ENCODE assay signal across 1 cellular context in the genomic region with DNA sequence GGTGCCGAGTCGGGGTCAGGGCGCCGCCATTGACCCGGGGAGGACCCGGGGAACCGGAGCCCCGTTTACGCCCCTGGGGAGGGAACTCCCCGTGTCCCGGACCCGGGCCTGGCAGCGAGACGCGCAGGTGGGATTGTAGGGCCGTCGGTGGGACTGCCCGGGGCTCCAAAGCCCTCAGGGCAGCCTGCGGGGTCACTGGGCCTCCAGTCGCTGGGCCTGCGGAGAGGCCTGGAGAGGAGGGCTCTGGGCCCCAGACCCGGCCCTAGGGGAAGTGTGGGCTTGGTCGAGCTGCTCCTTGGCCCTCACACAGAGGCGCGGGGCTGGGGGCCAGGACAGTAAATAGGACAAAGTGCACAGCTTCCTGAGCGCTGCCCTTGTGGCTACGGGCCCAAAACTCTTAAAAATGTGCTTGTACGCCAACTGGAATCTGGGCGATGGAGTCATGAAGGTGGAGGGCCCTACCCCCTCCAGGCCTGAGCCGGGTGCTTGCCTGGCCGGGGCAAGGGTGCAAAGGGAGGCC.
TF ChIP-seq lines count a peak whose summit lies in the region.

No MANE protein-coding gene starts in this region.

TF ChIP-seq in HEK293, 187 proteins besides CTCF, POLR2A, EP300 and RAD21 (continued from another document):
- TF ChIP-seq SP7 (tag by site-specific recombination; IDR thresholded peaks at IDR 0.05) (no peak), ZNF211 (tag by site-specific recombination; IDR thresholded peaks at IDR 0.05; ENCODE audit: low read depth) (no peak), ZNF843 (tag by site-specific recombination; IDR thresholded peaks at IDR 0.05) (no peak), ZFP37 (tag by site-specific recombination; IDR thresholded peaks at IDR 0.05) (no peak), ZNF624 (tag by site-specific recombination; IDR thresholded peaks at IDR 0.05) (no peak), ZNF354C (tag by site-specific recombination; IDR thresholded peaks at IDR 0.05; ENCODE audit: borderline replicate concordance, low read depth) (no peak), OVOL3 (tag by site-specific recombination; IDR thresholded peaks at IDR 0.05) (no peak)
- TF ChIP-seq, protein P1, sequence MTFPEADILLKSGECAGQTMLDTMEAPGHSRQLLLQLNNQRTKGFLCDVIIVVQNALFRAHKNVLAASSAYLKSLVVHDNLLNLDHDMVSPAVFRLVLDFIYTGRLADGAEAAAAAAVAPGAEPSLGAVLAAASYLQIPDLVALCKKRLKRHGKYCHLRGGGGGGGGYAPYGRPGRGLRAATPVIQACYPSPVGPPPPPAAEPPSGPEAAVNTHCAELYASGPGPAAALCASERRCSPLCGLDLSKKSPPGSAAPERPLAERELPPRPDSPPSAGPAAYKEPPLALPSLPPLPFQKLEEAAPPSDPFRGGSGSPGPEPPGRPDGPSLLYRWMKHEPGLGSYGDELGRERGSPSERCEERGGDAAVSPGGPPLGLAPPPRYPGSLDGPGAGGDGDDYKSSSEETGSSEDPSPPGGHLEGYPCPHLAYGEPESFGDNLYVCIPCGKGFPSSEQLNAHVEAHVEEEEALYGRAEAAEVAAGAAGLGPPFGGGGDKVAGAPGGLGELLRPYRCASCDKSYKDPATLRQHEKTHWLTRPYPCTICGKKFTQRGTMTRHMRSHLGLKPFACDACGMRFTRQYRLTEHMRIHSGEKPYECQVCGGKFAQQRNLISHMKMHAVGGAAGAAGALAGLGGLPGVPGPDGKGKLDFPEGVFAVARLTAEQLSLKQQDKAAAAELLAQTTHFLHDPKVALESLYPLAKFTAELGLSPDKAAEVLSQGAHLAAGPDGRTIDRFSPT (tag by site-specific recombination; IDR thresholded peaks at IDR 0.05), result no peak
- TF ChIP-seq, protein P2, sequence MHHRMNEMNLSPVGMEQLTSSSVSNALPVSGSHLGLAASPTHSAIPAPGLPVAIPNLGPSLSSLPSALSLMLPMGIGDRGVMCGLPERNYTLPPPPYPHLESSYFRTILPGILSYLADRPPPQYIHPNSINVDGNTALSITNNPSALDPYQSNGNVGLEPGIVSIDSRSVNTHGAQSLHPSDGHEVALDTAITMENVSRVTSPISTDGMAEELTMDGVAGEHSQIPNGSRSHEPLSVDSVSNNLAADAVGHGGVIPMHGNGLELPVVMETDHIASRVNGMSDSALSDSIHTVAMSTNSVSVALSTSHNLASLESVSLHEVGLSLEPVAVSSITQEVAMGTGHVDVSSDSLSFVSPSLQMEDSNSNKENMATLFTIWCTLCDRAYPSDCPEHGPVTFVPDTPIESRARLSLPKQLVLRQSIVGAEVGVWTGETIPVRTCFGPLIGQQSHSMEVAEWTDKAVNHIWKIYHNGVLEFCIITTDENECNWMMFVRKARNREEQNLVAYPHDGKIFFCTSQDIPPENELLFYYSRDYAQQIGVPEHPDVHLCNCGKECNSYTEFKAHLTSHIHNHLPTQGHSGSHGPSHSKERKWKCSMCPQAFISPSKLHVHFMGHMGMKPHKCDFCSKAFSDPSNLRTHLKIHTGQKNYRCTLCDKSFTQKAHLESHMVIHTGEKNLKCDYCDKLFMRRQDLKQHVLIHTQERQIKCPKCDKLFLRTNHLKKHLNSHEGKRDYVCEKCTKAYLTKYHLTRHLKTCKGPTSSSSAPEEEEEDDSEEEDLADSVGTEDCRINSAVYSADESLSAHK (tag by site-specific recombination; IDR thresholded peaks at IDR 0.05), result no peak
